28 cellular contexts compared by ENCODE assay signal in genomic region chr17:40663252-40663651, GRCh38. TPM values are rescaled to one million over a fixed set of nuclear protein-coding genes. Genes with fewer than 3 reads are reported as not detected.
"Had no signal": no experiment of that assay in that cellular context is flagged by ENCODE, and none has a peak within 500 bp of the region (broad histone marks: within the 10 kb centered on the region; RNA-seq: fewer than 3 reads in every experiment).

No MANE protein-coding gene starts in this region.

- H3K4me3 ChIP-seq: breast epithelium, SJSA1 had no signal

- H3K9me3 ChIP-seq: breast epithelium, SJSA1 had no signal

- H3K27me3 ChIP-seq: breast epithelium had no signal

- H3K9me3 Mint-ChIP-seq: activated B cell treated with CpG ODN at 0.5 μM for 24 hours; activated CD4-positive, alpha-beta T cell treated with anti-CD3 and anti-CD28 coated beads, Interleukin-2, amount 10 ng/mL, durations not matched to agents 24 days and 14 days; activated naive CD4-positive, alpha-beta T cell treated with anti-CD3 and anti-CD28 coated beads, Interleukin-2, amount 50 U/mL, for 24 hours; activated T-cell treated with anti-CD3 and anti-CD28 coated beads, Interleukin-2, amount 50 U/mL, for 24 hours; T-helper 1 cell treated with Interleukin-12 subunit alpha and Interleukin-12 subunit beta and Interleukin-4 antibody, amounts not matched to agents 30 μg/mL and 1 μg/mL, for 36 hours had no signal

- H3K4me3 Mint-ChIP-seq: activated B cell treated with CpG ODN at 0.5 μM for 24 hours; activated CD4-positive, alpha-beta T cell treated with anti-CD3 and anti-CD28 coated beads, Interleukin-2, amount 10 ng/mL, durations not matched to agents 24 days and 14 days; activated CD8-positive, alpha-beta memory T cell treated with anti-CD3 and anti-CD28 coated beads, Interleukin-2, amount 10 ng/mL, durations not matched to agents 7 days and 5 days; activated naive CD4-positive, alpha-beta T cell treated with anti-CD3 and anti-CD28 coated beads, Interleukin-2, amount 50 U/mL, for 24 hours; activated T-cell treated with anti-CD3 and anti-CD28 coated beads, Interleukin-2, amount 50 U/mL, for 24 hours; activated T-helper 1 cell treated with anti-CD3 and anti-CD28 coated beads, Interleukin-12 subunit alpha, Interleukin-12 subunit beta, Interleukin-2, Interleukin-4 antibody, amounts not matched to agents 30 ng/mL and 10 ng/mL and 1 ng/mL, durations not matched to agents 14 hours and 24 hours and 36 hours; T-helper 1 cell treated with Interleukin-12 subunit alpha and Interleukin-12 subunit beta and Interleukin-4 antibody, amounts not matched to agents 30 μg/mL and 1 μg/mL, for 36 hours had no signal

- H3K27ac ChIP-seq: breast epithelium, RWPE1, SJSA1 had no signal

- H3K27ac Mint-ChIP-seq: activated B cell treated with CpG ODN at 0.5 μM for 24 hours; activated CD4-positive, alpha-beta T cell treated with anti-CD3 and anti-CD28 coated beads, Interleukin-2, amount 10 ng/mL, durations not matched to agents 24 days and 14 days; activated CD8-positive, alpha-beta memory T cell treated with anti-CD3 and anti-CD28 coated beads, Interleukin-2, amount 10 ng/mL, durations not matched to agents 7 days and 5 days; activated naive CD4-positive, alpha-beta T cell treated with anti-CD3 and anti-CD28 coated beads, Interleukin-2, amount 50 U/mL, for 24 hours; activated T-cell treated with anti-CD3 and anti-CD28 coated beads, Interleukin-2, amount 50 U/mL, for 24 hours; activated T-helper 1 cell treated with anti-CD3 and anti-CD28 coated beads, Interleukin-12 subunit alpha, Interleukin-12 subunit beta, Interleukin-2, Interleukin-4 antibody, amounts not matched to agents 30 ng/mL and 10 ng/mL and 1 ng/mL, durations not matched to agents 14 hours and 24 hours and 36 hours; T-helper 1 cell treated with Interleukin-12 subunit alpha and Interleukin-12 subunit beta and Interleukin-4 antibody, amounts not matched to agents 30 μg/mL and 1 μg/mL, for 36 hours had no signal

- ATAC-seq: activated CD8-positive, alpha-beta memory T cell treated with anti-CD3 and anti-CD28 coated beads, Interleukin-2, amount 10 ng/mL, durations not matched to agents 7 days and 5 days; SK-N-SH treated with all-trans-retinoic acid at 6 μM for 48 hours had no signal

- H3K36me3 ChIP-seq: breast epithelium, SJSA1 had no signal

- DNase-seq: activated B cell treated with CpG ODN at 0.5 μM for 24 hours; activated CD4-positive, alpha-beta T cell treated with anti-CD3 and anti-CD28 coated beads for 1 hour; activated CD4-positive, alpha-beta T cell treated with anti-CD3 and anti-CD28 coated beads, Interleukin-2, amount 10 ng/mL, durations not matched to agents 24 days and 14 days; activated CD4-positive, alpha-beta T cell treated with anti-CD3 and anti-CD28 coated beads, Interleukin-2, amount 50 U/mL, for 48 hours; activated CD8-positive, alpha-beta memory T cell treated with anti-CD3 and anti-CD28 coated beads, Interleukin-2, amount 10 ng/mL, durations not matched to agents 7 days and 5 days; activated effector memory CD4-positive, alpha-beta T cell treated with Interleukin-2 at 50 U/mL for 16 hours; activated naive CD4-positive, alpha-beta T cell; activated T-cell treated with anti-CD3 and anti-CD28 coated beads, Interleukin-2, amount 50 U/mL, for 24 hours; aorta; caudate nucleus; Karpas-422; NCI-H1048; NCI-H146; NCI-H187 treated with DMSO at 0.1 percent for 48 hours; NCI-H2081 treated with DMSO at 0.1 percent for 48 hours; NCI-H446 treated with DMSO at 0.1 percent for 48 hours; NCI-H524 treated with DMSO at 0.1 percent for 48 hours; NCI-H748 treated with DMSO at 0.1 percent for 48 hours; Right ventricle myocardium superior had no signal

- H3K4me1 ChIP-seq: breast epithelium, SJSA1 had no signal

RNA-seq across cellular contexts. Expression of gene KRT222, which starts 1.7 kb away (rescaled TPM):
- total RNA-seq: activated B cell treated with CpG ODN at 0.5 μM for 24 hours; activated CD4-positive, alpha-beta T cell treated with anti-CD3 and anti-CD28 coated beads, Interleukin-2, amount 10 ng/mL, durations not matched to agents 24 days and 14 days; activated CD8-positive, alpha-beta memory T cell treated with anti-CD3 and anti-CD28 coated beads, Interleukin-2, amount 10 ng/mL, durations not matched to agents 7 days and 5 days; activated T-helper 1 cell treated with anti-CD3 and anti-CD28 coated beads, Interleukin-12 subunit alpha, Interleukin-12 subunit beta, Interleukin-2, Interleukin-4 antibody, amounts not matched to agents 30 ng/mL and 10 ng/mL and 1 ng/mL, durations not matched to agents 14 hours and 24 hours and 36 hours; chondrocyte; OCI-LY7; Right ventricle myocardium superior; SJSA1 had no signal
- polyA plus RNA-seq: aorta had no signal

RNA-seq across cellular contexts. Expression of gene KRT24, which starts 40.3 kb away (rescaled TPM):
- total RNA-seq: activated B cell treated with CpG ODN at 0.5 μM for 24 hours; activated CD4-positive, alpha-beta T cell treated with anti-CD3 and anti-CD28 coated beads, Interleukin-2, amount 10 ng/mL, durations not matched to agents 24 days and 14 days; activated CD8-positive, alpha-beta memory T cell treated with anti-CD3 and anti-CD28 coated beads, Interleukin-2, amount 10 ng/mL, durations not matched to agents 7 days and 5 days; activated T-helper 1 cell treated with anti-CD3 and anti-CD28 coated beads, Interleukin-12 subunit alpha, Interleukin-12 subunit beta, Interleukin-2, Interleukin-4 antibody, amounts not matched to agents 30 ng/mL and 10 ng/mL and 1 ng/mL, durations not matched to agents 14 hours and 24 hours and 36 hours; aorta; breast epithelium; chondrocyte; OCI-LY7; Right ventricle myocardium superior; SJSA1 had no signal
